Comparison of ENCODE assay signal across 15 cellular contexts in genomic region chr7:6379881-6380280, GRCh38. TPM values are rescaled to one million over a fixed set of nuclear protein-coding genes. Genes with fewer than 3 reads are reported as not detected.
A peak's percentile ranks its signal among the peaks of the same experiment; 100 is the strongest.
DNase-seq lines count a peak whose midpoint lies in the region; ATAC-seq and TF ChIP-seq lines count a peak whose summit lies in the region.
"Had no signal": no experiment of that assay in that cellular context is flagged by ENCODE, and none has a peak within 500 bp of the region (broad histone marks: within the 10 kb centered on the region; RNA-seq: fewer than 3 reads in every experiment).

No MANE protein-coding gene starts in this region.

- H2AFZ ChIP-seq in mesenchymal stem cell (ENCODE audit: low read depth, low read length): no peak overlapping the region

- no peak overlapping the region for H3K27ac ChIP-seq in mesenchymal stem cell (ENCODE audit: low read length, poor library complexity, severe bottlenecking)
- H3K27ac ChIP-seq: vagina had no signal

- H3K9me3 Mint-ChIP-seq in activated naive CD8-positive, alpha-beta T cell (ENCODE audit: low read depth): no peaks in the 10 kb centered on the region
- H3K9me3 Mint-ChIP-seq in activated naive CD8-positive, alpha-beta T cell treated with anti-CD3 and anti-CD28 coated beads for 36 hours: no peaks in the 10 kb centered on the region
- no peaks in the 10 kb centered on the region for H3K9me3 Mint-ChIP-seq in activated CD4-positive, alpha-beta memory T cell treated with anti-CD3 and anti-CD28 coated beads for 36 hours
- no peaks in the 10 kb centered on the region for H3K9me3 Mint-ChIP-seq in stimulated activated naive B cell treated with anti-CD40 and anti-IgM and Interleukin-4, amounts not matched to agents 10 μg/mL and 1 μg/mL and 100 μg/mL, for 72 hours

- intact Hi-C loops in activated CD4-positive, alpha-beta memory T cell treated with anti-CD3 and anti-CD28 coated beads for 36 hours (cut with micrococcal nuclease): no loop called here

- H3K4me3 ChIP-seq in mesenchymal stem cell (ENCODE audit: insufficient read depth in 1 of 2, low read depth in 1 of 2, low read length in 2 of 2): no peak overlapping the region
- H3K4me3 ChIP-seq: vagina had no signal

- no peaks in the 10 kb centered on the region for H3K9me3 ChIP-seq in mesenchymal stem cell (ENCODE audit: control insufficient read depth, low read length)
- H3K9me3 ChIP-seq: vagina had no signal

- H2AK5ac ChIP-seq in mesenchymal stem cell (ENCODE audit: low read length, severe bottlenecking): no peak overlapping the region

- H3K27me3 ChIP-seq in mesenchymal stem cell (ENCODE audit: control insufficient read depth in 1 of 2, insufficient read depth in 1 of 2, low read length in 2 of 2): no peaks in the 10 kb centered on the region
- H3K27me3 ChIP-seq: vagina had no signal

- no peak overlapping the region for H3K18ac ChIP-seq in mesenchymal stem cell (ENCODE audit: low read depth in 1 of 2, low read length in 2 of 2)

- POLR2A ChIA-PET in activated CD4-positive, alpha-beta memory T cell treated with anti-CD3 and anti-CD28 coated beads for 36 hours (lab: Charles Lee): no interaction called here

- peak overlapping the region; percentile 14 for H3K4me2 ChIP-seq in mesenchymal stem cell (ENCODE audit: low read length, poor library complexity, severe bottlenecking)

- no peak for DNase-seq in activated naive CD8-positive, alpha-beta T cell treated with anti-CD3 and anti-CD28 coated beads for 36 hours
- no peak for DNase-seq in activated CD4-positive, alpha-beta memory T cell treated with anti-CD3 and anti-CD28 coated beads for 36 hours
- DNase-seq in mesenchymal stem cell: no peak
- no peak for DNase-seq in stimulated activated naive B cell treated with anti-CD40 and anti-IgM and Interleukin-4, amounts not matched to agents 10 μg/mL and 1 μg/mL and 100 μg/mL, for 72 hours
- no peak for DNase-seq in activated gamma-delta T cell (lab: John Stamatoyannopoulos, UW)
- DNase-seq in OCI-M1 (lab: John Stamatoyannopoulos, UW): no peak
- DNase-seq: activated CD4-positive, alpha-beta T cell treated with anti-CD3 and anti-CD28 coated beads for 48 hours; cortex of kidney; KG1; mesendoderm; NCI-H1436 treated with DMSO at 0.1 percent for 48 hours; NCI-H446 had no signal

- no peak overlapping the region for H3K4ac ChIP-seq in mesenchymal stem cell (ENCODE audit: low read depth in 1 of 2, low read length in 2 of 2)

- no peak overlapping the region for H2BK120ac ChIP-seq in mesenchymal stem cell (ENCODE audit: low read depth, low read length)

- no peak overlapping the region for H4K8ac ChIP-seq in mesenchymal stem cell (ENCODE audit: low read length)

- H3K79me1 ChIP-seq in mesenchymal stem cell (replicated peaks; ENCODE audit: low read length, poor library complexity, severe bottlenecking): no peaks in the 10 kb centered on the region

- no peak overlapping the region for H2BK5ac ChIP-seq in mesenchymal stem cell (ENCODE audit: low read depth, low read length, poor library complexity, severe bottlenecking)

- CTCF ChIA-PET in activated CD4-positive, alpha-beta memory T cell treated with anti-CD3 and anti-CD28 coated beads for 36 hours (lab: Charles Lee): no interaction called here

- 75% methylated on average over 6 of the region's 7 CpGs for WGBS in mesenchymal stem cell

- peaks cover 28% of the 10 kb centered on the region for H3K4me1 ChIP-seq in mesenchymal stem cell (ENCODE audit: control insufficient read depth, insufficient read depth, low read depth, low read length)

- H4K91ac ChIP-seq in mesenchymal stem cell (ENCODE audit: low read length): no peak overlapping the region

- H3K4me1 Mint-ChIP-seq in activated naive CD8-positive, alpha-beta T cell (ENCODE audit: low read depth): peaks cover 68% of the 10 kb centered on the region
- peaks cover 63% of the 10 kb centered on the region for H3K4me1 Mint-ChIP-seq in activated naive CD8-positive, alpha-beta T cell treated with anti-CD3 and anti-CD28 coated beads for 36 hours
- H3K4me1 Mint-ChIP-seq in activated CD4-positive, alpha-beta memory T cell treated with anti-CD3 and anti-CD28 coated beads for 36 hours (ENCODE audit: low read depth): peaks cover 69% of the 10 kb centered on the region
- peaks cover 46 to 79% of the 10 kb centered on the region in 2 donors for H3K4me1 Mint-ChIP-seq in stimulated activated naive B cell treated with anti-CD40 and anti-IgM and Interleukin-4, amounts not matched to agents 10 μg/mL and 1 μg/mL and 100 μg/mL, for 72 hours

- H3K36me3 Mint-ChIP-seq in activated naive CD8-positive, alpha-beta T cell: peaks cover 13% of the 10 kb centered on the region
- H3K36me3 Mint-ChIP-seq in activated naive CD8-positive, alpha-beta T cell treated with anti-CD3 and anti-CD28 coated beads for 36 hours: peaks cover 53% of the 10 kb centered on the region
- H3K36me3 Mint-ChIP-seq in activated CD4-positive, alpha-beta memory T cell treated with anti-CD3 and anti-CD28 coated beads for 36 hours: peaks cover 15% of the 10 kb centered on the region
- H3K36me3 Mint-ChIP-seq in stimulated activated naive B cell treated with anti-CD40 and anti-IgM and Interleukin-4, amounts not matched to agents 10 μg/mL and 1 μg/mL and 100 μg/mL, for 72 hours: peaks cover 25 to 42% of the 10 kb centered on the region in 2 donors

- H3K9ac ChIP-seq in mesenchymal stem cell (ENCODE audit: low read length): no peak overlapping the region

- no peak overlapping the region for H2BK12ac ChIP-seq in mesenchymal stem cell (ENCODE audit: low read length in 2 of 2)

- H3K27me3 Mint-ChIP-seq in activated naive CD8-positive, alpha-beta T cell: no peaks in the 10 kb centered on the region
- H3K27me3 Mint-ChIP-seq in activated naive CD8-positive, alpha-beta T cell treated with anti-CD3 and anti-CD28 coated beads for 36 hours: no peaks in the 10 kb centered on the region
- H3K27me3 Mint-ChIP-seq in activated CD4-positive, alpha-beta memory T cell treated with anti-CD3 and anti-CD28 coated beads for 36 hours: no peaks in the 10 kb centered on the region
- H3K27me3 Mint-ChIP-seq in stimulated activated naive B cell treated with anti-CD40 and anti-IgM and Interleukin-4, amounts not matched to agents 10 μg/mL and 1 μg/mL and 100 μg/mL, for 72 hours: no peaks in the 10 kb centered on the region

- no peak overlapping the region for H3K14ac ChIP-seq in mesenchymal stem cell (ENCODE audit: low read length in 2 of 2)

- peaks cover 12 to 17% of the 10 kb centered on the region in 2 experiments for H3K36me3 ChIP-seq in mesenchymal stem cell (ENCODE audit: control insufficient read depth in 1 of 2, insufficient read depth in 2 of 2, low read depth in 1 of 2, low read length in 2 of 2)
- H3K36me3 ChIP-seq: vagina had no signal

- peak overlapping the region; percentile 53 for H3K4me3 Mint-ChIP-seq in activated naive CD8-positive, alpha-beta T cell
- H3K4me3 Mint-ChIP-seq in activated naive CD8-positive, alpha-beta T cell treated with anti-CD3 and anti-CD28 coated beads for 36 hours: no peak overlapping the region
- H3K4me3 Mint-ChIP-seq in activated CD4-positive, alpha-beta memory T cell treated with anti-CD3 and anti-CD28 coated beads for 36 hours: no peak overlapping the region
- peak overlapping the region; percentile 48 to 67 for H3K4me3 Mint-ChIP-seq in stimulated activated naive B cell treated with anti-CD40 and anti-IgM and Interleukin-4, amounts not matched to agents 10 μg/mL and 1 μg/mL and 100 μg/mL, for 72 hours

- H2BK15ac ChIP-seq in mesenchymal stem cell (ENCODE audit: low read depth, poor library complexity, severe bottlenecking): no peak overlapping the region

- ATAC-seq in stimulated activated naive B cell treated with anti-CD40 and anti-IgM and Interleukin-4, amounts not matched to agents 10 μg/mL and 1 μg/mL and 100 μg/mL, for 72 hours (replicated peaks): no peak
- no peak for ATAC-seq in SK-N-SH treated with all-trans-retinoic acid at 6 μM for 48 hours

- peak overlapping the region; percentile 81 for H3K27ac Mint-ChIP-seq in activated naive CD8-positive, alpha-beta T cell
- no peak overlapping the region for H3K27ac Mint-ChIP-seq in activated naive CD8-positive, alpha-beta T cell treated with anti-CD3 and anti-CD28 coated beads for 36 hours
- peak overlapping the region; percentile 68 for H3K27ac Mint-ChIP-seq in activated CD4-positive, alpha-beta memory T cell treated with anti-CD3 and anti-CD28 coated beads for 36 hours
- H3K27ac Mint-ChIP-seq in stimulated activated naive B cell treated with anti-CD40 and anti-IgM and Interleukin-4, amounts not matched to agents 10 μg/mL and 1 μg/mL and 100 μg/mL, for 72 hours: peak overlapping the region; percentile 78

- H3K23ac ChIP-seq in mesenchymal stem cell (ENCODE audit: low read length in 2 of 2): no peak overlapping the region

TF ChIP-seq in SK-N-SH treated with all-trans-retinoic acid at 6 μM for 48 hours, 23 proteins besides CTCF, POLR2A, EP300 and RAD21:
- TF ChIP-seq PPARA (CRISPR knock-in tag; IDR thresholded peaks at IDR 0.05; ENCODE audit: borderline replicate concordance): no peak

RNA-seq across cellular contexts. Expression of gene RAC1, which starts 5.6 kb away (rescaled TPM):
- total RNA-seq in activated naive CD8-positive, alpha-beta T cell treated with anti-CD3 and anti-CD28 coated beads for 36 hours: 100 to 1,000 TPM; 203 TPM
- 100 to 1,000 TPM; 188 to 196 TPM for total RNA-seq in activated CD4-positive, alpha-beta memory T cell treated with anti-CD3 and anti-CD28 coated beads for 36 hours
- 362 TPM for polyA plus RNA-seq in mesenchymal stem cell (2013, experiment 1 of 2)
- polyA plus RNA-seq in mesenchymal stem cell (2013, experiment 2 of 2): 378 TPM

RNA-seq across cellular contexts. Expression of gene FAM220A, which starts 31.1 kb away (rescaled TPM):
- total RNA-seq in activated naive CD8-positive, alpha-beta T cell treated with anti-CD3 and anti-CD28 coated beads for 36 hours: 10 to 100 TPM; 13.7 to 15.5 TPM
- total RNA-seq in activated CD4-positive, alpha-beta memory T cell treated with anti-CD3 and anti-CD28 coated beads for 36 hours: 10 to 100 TPM in 1 of 2 experiments, 1 to 10 TPM in 1; 9.5 to 13.2 TPM
- polyA plus RNA-seq in mesenchymal stem cell (2013, experiment 1 of 2): 14.7 TPM
- polyA plus RNA-seq in mesenchymal stem cell (2013, experiment 2 of 2): 14.3 TPM

Comparison
In these comparisons a context has a peak if more than half of its experiments do, and no peak if none do; other contexts are left out.
1. H3K4me3 Mint-ChIP-seq: peak in activated naive CD8-positive, alpha-beta T cell (single experiment) and stimulated activated naive B cell treated with anti-CD40 and anti-IgM and Interleukin-4, amounts not matched to agents 10 μg/mL and 1 μg/mL and 100 μg/mL, for 72 hours (2 of 2); none in activated naive CD8-positive, alpha-beta T cell treated with anti-CD3 and anti-CD28 coated beads for 36 hours (single experiment) and activated CD4-positive, alpha-beta memory T cell treated with anti-CD3 and anti-CD28 coated beads for 36 hours (single experiment).